ENCODE assay signal across 1 cellular context in the genomic region with DNA sequence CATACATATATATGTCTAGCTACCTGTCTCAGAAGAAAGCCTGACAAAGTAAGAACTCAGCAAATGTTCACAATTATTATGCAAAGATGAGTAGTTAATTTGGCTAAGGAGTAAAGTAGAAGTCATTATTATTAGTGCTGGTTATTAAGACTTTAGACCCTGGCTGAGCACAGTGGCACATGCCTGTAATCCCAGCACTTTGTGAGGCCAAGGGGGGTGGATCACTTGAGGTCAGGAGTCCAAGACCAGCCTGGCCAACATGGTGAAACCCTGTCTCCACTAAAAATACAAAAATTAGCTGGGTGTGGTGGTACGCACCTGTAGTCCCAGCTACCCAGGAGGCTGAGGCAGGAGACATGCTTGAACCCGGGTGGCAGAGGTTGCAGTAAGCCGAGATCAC.
TF ChIP-seq lines count a peak whose summit lies in the region.

No MANE protein-coding gene starts in this region.

TF ChIP-seq in HepG2, 621 proteins besides CTCF, POLR2A, EP300 and RAD21 (continued from another document):
- TF ChIP-seq THRA (CRISPR knock-in tag; IDR thresholded peaks at IDR 0.05; ENCODE audit: borderline replicate concordance) (peak; percentile 38; the same call in 1 of the 2 replicates), SALL1 (CRISPR knock-in tag; IDR thresholded peaks at IDR 0.05) (peak; percentile 33; the same call in 1 of the 2 replicates)
- TF ChIP-seq, protein P1, sequence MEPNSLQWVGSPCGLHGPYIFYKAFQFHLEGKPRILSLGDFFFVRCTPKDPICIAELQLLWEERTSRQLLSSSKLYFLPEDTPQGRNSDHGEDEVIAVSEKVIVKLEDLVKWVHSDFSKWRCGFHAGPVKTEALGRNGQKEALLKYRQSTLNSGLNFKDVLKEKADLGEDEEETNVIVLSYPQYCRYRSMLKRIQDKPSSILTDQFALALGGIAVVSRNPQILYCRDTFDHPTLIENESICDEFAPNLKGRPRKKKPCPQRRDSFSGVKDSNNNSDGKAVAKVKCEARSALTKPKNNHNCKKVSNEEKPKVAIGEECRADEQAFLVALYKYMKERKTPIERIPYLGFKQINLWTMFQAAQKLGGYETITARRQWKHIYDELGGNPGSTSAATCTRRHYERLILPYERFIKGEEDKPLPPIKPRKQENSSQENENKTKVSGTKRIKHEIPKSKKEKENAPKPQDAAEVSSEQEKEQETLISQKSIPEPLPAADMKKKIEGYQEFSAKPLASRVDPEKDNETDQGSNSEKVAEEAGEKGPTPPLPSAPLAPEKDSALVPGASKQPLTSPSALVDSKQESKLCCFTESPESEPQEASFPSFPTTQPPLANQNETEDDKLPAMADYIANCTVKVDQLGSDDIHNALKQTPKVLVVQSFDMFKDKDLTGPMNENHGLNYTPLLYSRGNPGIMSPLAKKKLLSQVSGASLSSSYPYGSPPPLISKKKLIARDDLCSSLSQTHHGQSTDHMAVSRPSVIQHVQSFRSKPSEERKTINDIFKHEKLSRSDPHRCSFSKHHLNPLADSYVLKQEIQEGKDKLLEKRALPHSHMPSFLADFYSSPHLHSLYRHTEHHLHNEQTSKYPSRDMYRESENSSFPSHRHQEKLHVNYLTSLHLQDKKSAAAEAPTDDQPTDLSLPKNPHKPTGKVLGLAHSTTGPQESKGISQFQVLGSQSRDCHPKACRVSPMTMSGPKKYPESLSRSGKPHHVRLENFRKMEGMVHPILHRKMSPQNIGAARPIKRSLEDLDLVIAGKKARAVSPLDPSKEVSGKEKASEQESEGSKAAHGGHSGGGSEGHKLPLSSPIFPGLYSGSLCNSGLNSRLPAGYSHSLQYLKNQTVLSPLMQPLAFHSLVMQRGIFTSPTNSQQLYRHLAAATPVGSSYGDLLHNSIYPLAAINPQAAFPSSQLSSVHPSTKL (CRISPR knock-in tag; IDR thresholded peaks at IDR 0.05), result peak; percentile 50
